In the genomic region with DNA sequence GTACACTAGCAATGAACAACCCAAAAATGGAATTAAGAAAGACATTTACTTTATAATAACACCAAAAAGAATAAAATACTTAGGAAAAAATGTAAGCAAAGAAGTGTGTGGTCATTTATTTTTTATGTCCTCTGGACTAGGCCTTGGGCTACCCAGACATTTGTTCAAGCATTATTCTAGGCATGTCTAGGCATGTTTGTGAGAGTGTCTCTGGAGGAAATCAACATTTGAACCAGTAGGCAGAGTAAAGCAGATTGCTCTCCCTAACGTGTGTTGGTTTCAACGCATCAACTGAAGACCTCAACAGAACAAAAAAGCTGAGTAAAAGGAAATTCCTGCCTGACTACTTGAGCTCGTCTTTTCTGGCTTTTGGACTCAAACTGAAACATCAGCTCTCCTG, we compare ENCODE assay signal across 27 cellular contexts.
DNase-seq lines count a peak whose midpoint lies in the region; ATAC-seq and TF ChIP-seq lines count a peak whose summit lies in the region.
"Had no signal": no experiment of that assay in that cellular context is flagged by ENCODE, and none has a peak within 500 bp of the region (broad histone marks: within the 10 kb centered on the region; RNA-seq: fewer than 3 reads in every experiment).

No MANE protein-coding gene starts in this region.

- ATAC-seq in left cardiac atrium, result no peak
- ATAC-seq: activated CD8-positive, alpha-beta T cell treated with anti-CD3 and anti-CD28 coated beads, Interleukin-2, amount 10 ng/mL, durations not matched to agents 7 days and 5 days; body of pancreas; natural killer cell; stimulated activated naive B cell treated with anti-CD40 and anti-IgM and Interleukin-4, amounts not matched to agents 10 μg/mL and 1 μg/mL and 100 μg/mL, for 72 hours; T-helper 17 cell had no signal

- H3K36me3 ChIP-seq in parathyroid adenoma (ENCODE audit: control insufficient read depth, insufficient read depth, low read length) (no peaks in the 10 kb centered on the region), sigmoid colon (no peaks in the 10 kb centered on the region)
- H3K36me3 ChIP-seq: BLaER1, HAP-1, left ventricle myocardium inferior, ovary, suprapubic skin had no signal

- no peak overlapping the region for H3K9ac ChIP-seq in parathyroid adenoma
- H3K9ac ChIP-seq: BLaER1 had no signal

- H3K27ac ChIP-seq in parathyroid adenoma (no peak overlapping the region), sigmoid colon (no peak overlapping the region)
- H3K27ac ChIP-seq: BLaER1, body of pancreas, left ventricle myocardium inferior, ovary, SK-N-MC, suprapubic skin had no signal

- H3K4me3 ChIP-seq in parathyroid adenoma (ENCODE audit: low read depth, low read length) (no peak overlapping the region), sigmoid colon (no peak overlapping the region)
- H3K4me3 ChIP-seq: BLaER1, body of pancreas, HAP-1, left ventricle myocardium inferior, ovary, SK-N-MC, suprapubic skin had no signal

- intact Hi-C loops in sigmoid colon (cut with DNase I) (no loop called here), left cardiac atrium (cut with DNase I) (no loop called here)

- H3K79me2 ChIP-seq in parathyroid adenoma, result no peaks in the 10 kb centered on the region

- TF ChIP-seq POLR2A in sigmoid colon (IDR thresholded peaks at IDR 0.05), result no peak

- H3K4me1 ChIP-seq in parathyroid adenoma, result peaks cover 10% of the 10 kb centered on the region
- no peaks in the 10 kb centered on the region for H3K4me1 ChIP-seq in sigmoid colon
- H3K4me1 ChIP-seq: body of pancreas, HAP-1, left ventricle myocardium inferior, suprapubic skin had no signal

- H3K4me2 ChIP-seq in parathyroid adenoma (ENCODE audit: low read length), result no peak overlapping the region
- H3K4me2 ChIP-seq: BLaER1 had no signal

- whole genome bisulfite sequencing in sigmoid colon, 2 donors, result 79 to 87% methylated on average over 3 of the region's 3 CpGs

- DNase-seq in NCI-H2227 (lab: John Stamatoyannopoulos, UW; ENCODE audit: unreplicated experiment) (peak; percentile 4), NCI-H2227 treated with DMSO at 0.1 percent for 48 hours (lab: John Stamatoyannopoulos, UW) (no peak), NCI-H69 (lab: John Stamatoyannopoulos, UW) (peak; percentile 88), fibroblast of peridontal ligament (ENCODE audit: extremely low read depth) (peak; percentile 29), NCI-H2081 treated with DMSO at 0.1 percent for 48 hours (lab: John Stamatoyannopoulos, UW) (no peak), sigmoid colon (no peak), left cardiac atrium (no peak)
- DNase-seq: ACHN; activated CD8-positive, alpha-beta T cell treated with anti-CD3 and anti-CD28 coated beads, Interleukin-2, amount 10 ng/mL, durations not matched to agents 7 days and 5 days; activated gamma-delta T cell; activated T-cell treated with anti-CD3 and anti-CD28 coated beads for 4 hours; body of pancreas; erythroblast; left ventricle myocardium inferior; midbrain; natural killer cell; NCI-H1092; ovary; RPMI8226; stimulated activated CD4-positive, alpha-beta T cell treated with anti-CD3 and anti-CD28 coated beads, Interleukin-4, amount 100 ng/mL, for 1 hour; stimulated activated naive B cell treated with anti-CD40 and anti-IgM and Interleukin-4, amounts not matched to agents 10 μg/mL and 1 μg/mL and 100 μg/mL, for 72 hours; T-helper 17 cell had no signal

- TF ChIP-seq EP300 in sigmoid colon (IDR thresholded peaks at IDR 0.05), result no peak

- H2AFZ ChIP-seq in parathyroid adenoma, result peak overlapping the region; percentile 67

- no peak for TF ChIP-seq CTCF in parathyroid adenoma (IDR thresholded peaks at IDR 0.05)
- no peak for TF ChIP-seq CTCF in sigmoid colon (IDR thresholded peaks at IDR 0.05)

- H3K27me3 ChIP-seq in parathyroid adenoma (ENCODE audit: control insufficient read depth, insufficient read depth, low read length) (no peaks in the 10 kb centered on the region), sigmoid colon (no peaks in the 10 kb centered on the region)
- H3K27me3 ChIP-seq: BLaER1, body of pancreas, ovary, suprapubic skin had no signal

- H3K9me3 ChIP-seq in parathyroid adenoma (ENCODE audit: control insufficient read depth, low read length) (no peaks in the 10 kb centered on the region), sigmoid colon (peaks cover 0 to 2% (median 0%) of the 10 kb centered on the region in 4 donors)
- H3K9me3 ChIP-seq: HAP-1, ovary had no signal

Comparison
In these comparisons a context has a peak if more than half of its experiments do, and no peak if none do; other contexts are left out.
1. DNase-seq: peak in NCI-H2227 (single experiment), NCI-H69 (single experiment) and fibroblast of peridontal ligament (single experiment); none in NCI-H2227 treated with DMSO at 0.1 percent for 48 hours (single experiment), NCI-H2081 treated with DMSO at 0.1 percent for 48 hours (single experiment), sigmoid colon (single experiment) and left cardiac atrium (single experiment).